1 cellular context compared by ENCODE assay signal in genomic region chr1:151968058-151968457, GRCh38.
TF ChIP-seq lines count a peak whose summit lies in the region.

No MANE protein-coding gene starts in this region.

TF ChIP-seq in K562, 482 proteins besides CTCF, POLR2A, EP300 and RAD21 (continued from another document):
- no peak; the same call in 1 of the 2 replicates for TF ChIP-seq CC2D1A (IDR thresholded peaks at IDR 0.05)
- peak in 1 of 2 experiments; percentile 43; a peak in 1 of 4 replicates for TF ChIP-seq MAZ (CRISPR knock-in tag; conservative IDR thresholded peaks at IDR 0.05 in 1 of 2, IDR thresholded peaks at IDR 0.05 in 1 of 2)
- no peak for TF ChIP-seq KDM4B (IDR thresholded peaks at IDR 0.05; ENCODE audit: borderline replicate concordance in 2 of 2, low read depth in 1 of 2)
- no peak for TF ChIP-seq FOXJ2 (tag; IDR thresholded peaks at IDR 0.05)
- no peak for TF ChIP-seq PHF20 (IDR thresholded peaks at IDR 0.05; ENCODE audit: partially characterized antibody)
- TF ChIP-seq SRSF9 (IDR thresholded peaks at IDR 0.05; ENCODE audit: borderline replicate concordance, low read depth, low read length) = no peak
- TF ChIP-seq GTF2E2 (tag; IDR thresholded peaks at IDR 0.05) = no peak
- TF ChIP-seq RBM25 (IDR thresholded peaks at IDR 0.05; ENCODE audit: low read depth, low read length, severe bottlenecking) = no peak
